Comparison of ENCODE assay signal across 17 cellular contexts in genomic region chr19:28686741-28687140, GRCh38.
DNase-seq lines count a peak whose midpoint lies in the region; ATAC-seq and TF ChIP-seq lines count a peak whose summit lies in the region.
"Had no signal": no experiment of that assay in that cellular context is flagged by ENCODE, and none has a peak within 500 bp of the region (broad histone marks: within the 10 kb centered on the region; RNA-seq: fewer than 3 reads in every experiment).

No MANE protein-coding gene starts in this region.

- H3K4me3 ChIP-seq in Jurkat, Clone E6-1 (ENCODE audit: low read length): no peak overlapping the region
- H3K4me3 ChIP-seq in choroid plexus epithelial cell (ENCODE audit: low read depth, low read length): no peak overlapping the region

- peaks cover 5% of the 10 kb centered on the region for H3K4me1 Mint-ChIP-seq in T-helper 2 cell treated with Interferon-gamma antibody and Interleukin-4, amounts not matched to agents 5 μg/mL and 100 μg/mL, for 36 hours (ENCODE audit: low read depth)

- H3K36me3 Mint-ChIP-seq in T-helper 2 cell treated with Interferon-gamma antibody and Interleukin-4, amounts not matched to agents 5 μg/mL and 100 μg/mL, for 36 hours (ENCODE audit: low read depth): peaks cover 3% of the 10 kb centered on the region

- peak overlapping the region; percentile 26 for H3K27ac Mint-ChIP-seq in T-helper 2 cell treated with Interferon-gamma antibody and Interleukin-4, amounts not matched to agents 5 μg/mL and 100 μg/mL, for 36 hours

- peak; percentile 97 for DNase-seq in Jurkat, Clone E6-1 (ENCODE audit: low read depth, low spot score)
- DNase-seq in MV-4-11 (lab: John Stamatoyannopoulos, UW) (peak; percentile 96), choroid plexus epithelial cell (ENCODE audit: low read depth) (peak; percentile 4), GOT3 (lab: John Stamatoyannopoulos, UW) (no peak), foreskin keratinocyte (no peak), SHP77 treated with DMSO at 0.1 percent for 48 hours (lab: John Stamatoyannopoulos, UW) (no peak)
- no peak for DNase-seq in T-helper 2 cell treated with Interferon-gamma antibody and Interleukin-4, amounts not matched to agents 5 μg/mL and 100 μg/mL, for 36 hours (ENCODE audit: low spot score)
- DNase-seq: DMS79, NCI-H1436 treated with DMSO at 0.1 percent for 48 hours, NCI-H2029 treated with DMSO at 0.1 percent for 48 hours, NCI-H2171 treated with DMSO at 0.1 percent for 48 hours, NCI-H446, NCI-H69, Right ventricle myocardium superior, SK-N-SH had no signal

- TF ChIP-seq CTCF in choroid plexus epithelial cell (conservative IDR thresholded peaks at IDR 0.05; ENCODE audit: low read depth, low read length): no peak
- TF ChIP-seq CTCF in foreskin keratinocyte (conservative IDR thresholded peaks at IDR 0.05): no peak

- ATAC-seq in foreskin keratinocyte: no peak
- no peak for ATAC-seq in HG02678 (IDR thresholded peaks at IDR 0.05; ENCODE audit: unreplicated experiment)

- H3K4me1 ChIP-seq in foreskin keratinocyte: no peaks in the 10 kb centered on the region

- H3K27ac ChIP-seq in foreskin keratinocyte: no peak overlapping the region
- H3K27ac ChIP-seq: C4-2B had no signal

- no peaks in the 10 kb centered on the region for H3K27me3 ChIP-seq in foreskin keratinocyte

- peaks cover 6% of the 10 kb centered on the region for H3K9me3 Mint-ChIP-seq in T-helper 2 cell treated with Interferon-gamma antibody and Interleukin-4, amounts not matched to agents 5 μg/mL and 100 μg/mL, for 36 hours

- H3K4me3 Mint-ChIP-seq in T-helper 2 cell treated with Interferon-gamma antibody and Interleukin-4, amounts not matched to agents 5 μg/mL and 100 μg/mL, for 36 hours: no peak overlapping the region

- H3K27me3 Mint-ChIP-seq in T-helper 2 cell treated with Interferon-gamma antibody and Interleukin-4, amounts not matched to agents 5 μg/mL and 100 μg/mL, for 36 hours (ENCODE audit: low read depth): no peaks in the 10 kb centered on the region

Comparison
In these comparisons a context has a peak if more than half of its experiments do, and no peak if none do; other contexts are left out.
1. DNase-seq: peak in Jurkat, Clone E6-1 (single experiment), MV-4-11 (single experiment) and choroid plexus epithelial cell (single experiment); none in T-helper 2 cell treated with Interferon-gamma antibody and Interleukin-4, amounts not matched to agents 5 μg/mL and 100 μg/mL, for 36 hours (single experiment), GOT3 (single experiment), foreskin keratinocyte (0 of 2) and SHP77 treated with DMSO at 0.1 percent for 48 hours (single experiment).